13 cellular contexts compared by ENCODE assay signal in genomic region chr12:14928946-14929345, GRCh38.
A peak's percentile ranks its signal among the peaks of the same experiment; 100 is the strongest.
DNase-seq lines count a peak whose midpoint lies in the region; TF ChIP-seq lines count a peak whose summit lies in the region.
"Had no signal": no experiment of that assay in that cellular context is flagged by ENCODE, and none has a peak within 500 bp of the region (broad histone marks: within the 10 kb centered on the region; RNA-seq: fewer than 3 reads in every experiment).

No MANE protein-coding gene starts in this region.

- DNase-seq in DMS79 (lab: John Stamatoyannopoulos, UW): peak; percentile 92
- DNase-seq in NCI-H748 (lab: John Stamatoyannopoulos, UW; ENCODE audit: unreplicated experiment): peak; percentile 55
- DNase-seq in epithelial cell of prostate (ENCODE audit: low read depth, low spot score): peak; percentile 26
- DNase-seq in activated CD4-positive, alpha-beta T cell treated with anti-CD3 and anti-CD28 coated beads for 4 hours: no peak
- DNase-seq in effector memory CD4-positive, alpha-beta T cell: no peak
- DNase-seq in GM13977 (ENCODE audit: low spot score): no peak
- no peak for DNase-seq in NCI-H187 (lab: John Stamatoyannopoulos, UW)
- DNase-seq: activated CD4-positive, alpha-beta T cell treated with anti-CD3 and anti-CD28 coated beads, Interleukin-2, amount 50 U/mL, for 1 hour; activated naive CD4-positive, alpha-beta T cell treated with anti-CD3 and anti-CD28 coated beads for 36 hours; effector CD8-positive, alpha-beta T cell; ovary; stimulated activated CD4-positive, alpha-beta T cell treated with anti-CD3 and anti-CD28 coated beads, Interleukin-4, amount 100 ng/mL, for 4 hours had no signal

- TF ChIP-seq CTCF in GM13977 (IDR thresholded peaks at IDR 0.05; ENCODE audit: extremely low read depth, insufficient read depth, missing control alignments): no peak

- no peaks in the 10 kb centered on the region for H3K27me3 ChIP-seq in muscle layer of duodenum (ENCODE audit: low read depth, low read length)
- no peaks in the 10 kb centered on the region for H3K27me3 ChIP-seq in effector memory CD4-positive, alpha-beta T cell (replicated peaks; ENCODE audit: control insufficient read depth, insufficient read depth, low read length, poor library complexity, severe bottlenecking)
- H3K27me3 ChIP-seq: ovary had no signal

- peaks cover 0 to 7% of the 10 kb centered on the region in 2 donors for H3K4me1 ChIP-seq in muscle layer of duodenum (ENCODE audit: control insufficient read depth in 1 of 2, insufficient read depth in 2 of 2, low read length in 2 of 2)
- no peaks in the 10 kb centered on the region for H3K4me1 ChIP-seq in effector memory CD4-positive, alpha-beta T cell (ENCODE audit: control insufficient read depth, insufficient read depth, low read length, poor library complexity, severe bottlenecking)

- in situ Hi-C loops in GM13977 (cut with MboI; ENCODE audit: low pct_unique_long_range_greater_than_20kb, low sequenced_read_pairs, unreplicated experiment): no loop called here

- peak overlapping the region in 1 of 2 donors; percentile 22 for H3K4me3 ChIP-seq in muscle layer of duodenum (ENCODE audit: low read depth in 1 of 2, low read length in 2 of 2)
- no peak overlapping the region for H3K4me3 ChIP-seq in effector memory CD4-positive, alpha-beta T cell (ENCODE audit: insufficient read depth, low read depth, low read length, poor library complexity, severe bottlenecking)
- H3K4me3 ChIP-seq: ovary had no signal

- H3K36me3 ChIP-seq in muscle layer of duodenum (ENCODE audit: control insufficient read depth in 1 of 2, insufficient read depth in 2 of 2, low read length in 2 of 2): no peaks in the 10 kb centered on the region
- peaks cover 40% of the 10 kb centered on the region for H3K36me3 ChIP-seq in effector memory CD4-positive, alpha-beta T cell (ENCODE audit: control insufficient read depth, insufficient read depth, low read length)
- H3K36me3 ChIP-seq: ovary had no signal

- H3K9me3 ChIP-seq in muscle layer of duodenum (ENCODE audit: control insufficient read depth in 1 of 2, low read length in 2 of 2): no peaks in the 10 kb centered on the region
- H3K9me3 ChIP-seq in effector memory CD4-positive, alpha-beta T cell (ENCODE audit: control insufficient read depth, low read length): no peaks in the 10 kb centered on the region
- H3K9me3 ChIP-seq: ovary had no signal

- H3K27ac ChIP-seq in epithelial cell of prostate (peak overlapping the region; percentile 29), muscle layer of duodenum (ENCODE audit: low read length) (peak overlapping the region; percentile 48)
- H3K27ac ChIP-seq in effector memory CD4-positive, alpha-beta T cell (ENCODE audit: insufficient read depth, low read length, poor library complexity, severe bottlenecking): no peak overlapping the region
- H3K27ac ChIP-seq: ovary had no signal

Comparison
In these comparisons a context has a peak if more than half of its experiments do, and no peak if none do; other contexts are left out.
1. DNase-seq: peak in DMS79 (single experiment), NCI-H748 (single experiment) and epithelial cell of prostate (single experiment); none in activated CD4-positive, alpha-beta T cell treated with anti-CD3 and anti-CD28 coated beads for 4 hours (0 of 2), effector memory CD4-positive, alpha-beta T cell (0 of 3), GM13977 (single experiment) and NCI-H187 (0 of 2).